ENCODE assay signal across 30 cellular contexts in genomic region chr5:151549713-151550112, GRCh38. TPM values are rescaled to one million over a fixed set of nuclear protein-coding genes. Genes with fewer than 3 reads are reported as not detected.
"Had no signal": no experiment of that assay in that cellular context is flagged by ENCODE, and none has a peak within 500 bp of the region (broad histone marks: within the 10 kb centered on the region; RNA-seq: fewer than 3 reads in every experiment).

No MANE protein-coding gene starts in this region.

- H3K79me2 ChIP-seq: hepatocyte had no signal

- H3K4me3 ChIP-seq: colonic mucosa, coronary artery, dorsolateral prefrontal cortex, esophagus muscularis mucosa, esophagus squamous epithelium, gastrocnemius medialis, gastroesophageal sphincter, heart left ventricle, heart right ventricle, hepatocyte had no signal

- H3K4me3 Mint-ChIP-seq: dendritic cell treated with granulocyte-macrophage colony-stimulating factor and Interleukin-4, amounts not matched to agents 40 ng/mL and 50 ng/mL, for 4 days; effector memory CD8-positive, alpha-beta T cell; endodermal cell had no signal

- DNase-seq: colonic mucosa; cortex of kidney; dermis blood vessel endothelial cell; effector CD4-positive, alpha-beta T cell; effector CD8-positive, alpha-beta T cell; effector memory CD4-positive, alpha-beta T cell; effector memory CD8-positive, alpha-beta T cell; endodermal cell; erythroblast; esophagus squamous epithelium; foreskin fibroblast; foreskin keratinocyte; foreskin melanocyte; glutamatergic neuron; head of caudate nucleus; heart left ventricle; heart right ventricle had no signal

- H3K9me3 ChIP-seq: colonic mucosa, esophagus muscularis mucosa, esophagus squamous epithelium, gastrocnemius medialis, gastroesophageal sphincter, heart left ventricle, heart right ventricle had no signal

- H2AFZ ChIP-seq: hepatocyte had no signal

- H3K36me3 ChIP-seq: colonic mucosa, esophagus muscularis mucosa, gastrocnemius medialis, gastroesophageal sphincter, heart left ventricle, heart right ventricle had no signal

- ATAC-seq: effector memory CD8-positive, alpha-beta T cell; foreskin keratinocyte; gastroesophageal sphincter; heart left ventricle had no signal

- H3K27me3 Mint-ChIP-seq: dendritic cell treated with granulocyte-macrophage colony-stimulating factor and Interleukin-4, amounts not matched to agents 40 ng/mL and 50 ng/mL, for 4 days had no signal

- FAIRE-seq: endometrium, endothelial cell of umbilical vein, frontal cortex had no signal

- H3K9me3 Mint-ChIP-seq: dendritic cell treated with granulocyte-macrophage colony-stimulating factor and Interleukin-4, amounts not matched to agents 40 ng/mL and 50 ng/mL, for 4 days; effector memory CD8-positive, alpha-beta T cell; endodermal cell had no signal

- H3K4me1 Mint-ChIP-seq: endodermal cell had no signal

- H3K4me1 ChIP-seq: colonic mucosa, esophagus muscularis mucosa, esophagus squamous epithelium, foreskin keratinocyte, gastroesophageal sphincter, heart left ventricle, heart right ventricle had no signal

- H3K4me2 ChIP-seq: hepatocyte had no signal

- H3K27me3 ChIP-seq: colonic mucosa, dorsolateral prefrontal cortex, esophagus muscularis mucosa, esophagus squamous epithelium, foreskin keratinocyte, gastrocnemius medialis, gastroesophageal sphincter, heart left ventricle, heart right ventricle, hepatocyte had no signal

- H3K27ac Mint-ChIP-seq: dendritic cell treated with granulocyte-macrophage colony-stimulating factor and Interleukin-4, amounts not matched to agents 40 ng/mL and 50 ng/mL, for 4 days; effector memory CD8-positive, alpha-beta T cell; endodermal cell had no signal

- H3K27ac ChIP-seq: colonic mucosa, coronary artery, dorsolateral prefrontal cortex, epithelial cell of prostate, esophagus muscularis mucosa, foreskin keratinocyte, gastrocnemius medialis, gastroesophageal sphincter, heart left ventricle, heart right ventricle, hepatocyte had no signal

RNA-seq across cellular contexts. Expression of gene FAT2, which starts 41.4 kb away (rescaled TPM):
- total RNA-seq: colonic mucosa, dermis microvascular lymphatic vessel endothelial cell, endothelial cell of umbilical vein, esophagus muscularis mucosa, gastrocnemius medialis had no signal
- polyA plus RNA-seq: endothelial cell of umbilical vein, fibroblast of lung had no signal
